ENCODE assay signal across 12 cellular contexts in the genomic region with DNA sequence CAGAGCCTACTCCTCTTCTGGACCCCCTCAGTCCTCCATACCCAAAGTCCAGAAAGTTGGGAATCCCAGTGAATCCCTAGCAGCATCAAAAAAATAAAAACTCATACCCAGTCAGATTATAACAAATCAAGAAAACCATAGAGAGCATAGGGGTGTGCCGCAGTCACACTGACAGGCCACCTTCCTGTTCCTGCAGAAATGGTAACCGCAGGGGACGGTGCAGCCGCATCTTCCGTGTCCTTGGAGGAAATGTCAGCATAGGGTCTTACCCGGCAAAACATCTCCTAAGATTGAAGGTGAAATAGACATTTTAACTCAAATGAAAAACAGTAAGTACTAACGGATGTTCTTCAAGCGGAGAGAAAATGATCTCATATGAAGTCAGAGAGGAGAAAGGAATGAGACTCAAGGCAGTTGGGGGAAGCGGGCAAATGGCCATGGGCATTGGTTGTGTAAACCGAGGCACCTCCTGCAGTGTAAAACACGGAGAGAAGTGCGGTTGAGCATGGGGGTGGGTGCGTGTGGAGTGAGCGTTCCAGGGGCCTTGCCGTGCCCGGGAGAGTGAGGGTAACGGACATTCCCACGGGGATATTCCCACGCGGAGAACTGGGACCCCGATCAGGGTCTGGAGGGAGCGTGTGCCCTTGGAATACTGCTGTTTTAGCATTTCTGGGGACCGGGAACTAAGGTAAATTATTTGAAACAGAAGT.
"Had no signal": no experiment of that assay in that cellular context is flagged by ENCODE, and none has a peak within 500 bp of the region (broad histone marks: within the 10 kb centered on the region; RNA-seq: fewer than 3 reads in every experiment).

No MANE protein-coding gene starts in this region.

- H3K4me3 ChIP-seq: heart left ventricle, right atrium auricular region had no signal

- H3K4me1 Mint-ChIP-seq: activated CD4-positive, alpha-beta memory T cell treated with anti-CD3 and anti-CD28 coated beads, Interleukin-2, amount 10 ng/mL, durations not matched to agents 7 days and 5 days had no signal

- H3K27ac ChIP-seq: foreskin keratinocyte, heart left ventricle, neutrophil, right atrium auricular region had no signal

- H3K9me3 ChIP-seq: heart left ventricle, neutrophil, right atrium auricular region had no signal

- H3K36me3 Mint-ChIP-seq: activated naive CD4-positive, alpha-beta T cell treated with anti-CD3 and anti-CD28 coated beads, Interleukin-2, amount 50 U/mL, for 72 hours had no signal

- H3K27ac Mint-ChIP-seq: activated CD4-positive, alpha-beta memory T cell treated with anti-CD3 and anti-CD28 coated beads, Interleukin-2, amount 10 ng/mL, durations not matched to agents 7 days and 5 days; activated naive CD4-positive, alpha-beta T cell treated with anti-CD3 and anti-CD28 coated beads, Interleukin-2, amount 50 U/mL, for 72 hours had no signal

- H3K36me3 ChIP-seq: right atrium auricular region had no signal

- H3K27me3 Mint-ChIP-seq: activated CD4-positive, alpha-beta memory T cell treated with anti-CD3 and anti-CD28 coated beads, Interleukin-2, amount 10 ng/mL, durations not matched to agents 7 days and 5 days had no signal

- H3K9me3 Mint-ChIP-seq: activated CD4-positive, alpha-beta memory T cell treated with anti-CD3 and anti-CD28 coated beads, Interleukin-2, amount 10 ng/mL, durations not matched to agents 7 days and 5 days; activated naive CD4-positive, alpha-beta T cell treated with anti-CD3 and anti-CD28 coated beads, Interleukin-2, amount 50 U/mL, for 72 hours had no signal

- H3K4me3 Mint-ChIP-seq: activated CD4-positive, alpha-beta memory T cell treated with anti-CD3 and anti-CD28 coated beads, Interleukin-2, amount 10 ng/mL, durations not matched to agents 7 days and 5 days had no signal

- H3K27me3 ChIP-seq: foreskin keratinocyte, heart left ventricle, neutrophil, right atrium auricular region had no signal

- H3K4me1 ChIP-seq: foreskin keratinocyte had no signal

- DNase-seq: activated CD4-positive, alpha-beta memory T cell treated with anti-CD3 and anti-CD28 coated beads, Interleukin-2, amount 10 ng/mL, durations not matched to agents 7 days and 5 days; activated CD8-positive, alpha-beta memory T cell treated with anti-CD3 and anti-CD28 coated beads, Interleukin-2, amount 50 U/mL, for 48 hours; anterior cingulate cortex; foreskin keratinocyte; midbrain; stimulated activated CD4-positive, alpha-beta T cell treated with anti-CD3 and anti-CD28 coated beads, Interleukin-2, amount 100 ng/mL, for 24 hours; stimulated activated naive CD4-positive, alpha-beta T cell; T-helper 9 cell had no signal
